ENCODE assay signal across 8 cellular contexts in the genomic region with DNA sequence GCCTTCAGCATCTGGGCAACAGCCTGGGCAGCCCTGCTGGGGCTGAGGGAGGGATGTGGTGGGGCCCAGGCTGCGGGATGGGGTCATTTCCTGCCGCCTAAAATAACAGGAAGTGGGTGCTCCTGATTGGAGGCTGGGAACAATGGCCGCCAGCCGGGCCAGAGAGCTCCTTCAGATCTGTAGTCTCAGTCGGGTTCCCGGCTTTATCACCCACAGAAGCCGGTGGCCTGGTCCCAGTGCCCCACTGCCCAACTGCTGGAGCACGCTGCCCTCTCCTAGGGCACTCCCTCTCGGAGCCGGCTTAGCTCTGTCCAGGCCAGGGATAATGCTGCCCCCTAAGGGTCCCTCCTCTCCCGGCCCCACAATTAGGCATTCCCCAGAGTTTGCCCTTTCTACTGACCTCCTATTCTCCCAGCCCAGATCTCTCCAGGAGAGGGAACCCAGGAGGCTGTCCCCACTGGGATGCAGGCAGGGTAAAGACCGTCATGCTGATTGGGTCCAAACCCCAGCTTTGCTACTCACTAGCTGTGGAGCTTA. TPM values are rescaled to one million over a fixed set of nuclear protein-coding genes. Genes with fewer than 3 reads are reported as not detected.
DNase-seq lines count a peak whose midpoint lies in the region; ATAC-seq and TF ChIP-seq lines count a peak whose summit lies in the region.

No MANE protein-coding gene starts in this region.

- H3K4me1 ChIP-seq in BE2C (no peaks in the 10 kb centered on the region), GM23338 (ENCODE audit: insufficient read depth) (peaks cover 23% of the 10 kb centered on the region), SJSA1 (replicated peaks) (peaks cover 40% of the 10 kb centered on the region), cardiac muscle cell (ENCODE audit: low read depth) (peaks cover 39% of the 10 kb centered on the region), parathyroid adenoma (peaks cover 6% of the 10 kb centered on the region)

- no peaks in the 10 kb centered on the region for H3K9me3 ChIP-seq in BE2C
- no peaks in the 10 kb centered on the region for H3K9me3 ChIP-seq in SJSA1 (replicated peaks)
- no peaks in the 10 kb centered on the region for H3K9me3 ChIP-seq in cardiac muscle cell (ENCODE audit: low read depth)
- no peaks in the 10 kb centered on the region for H3K9me3 ChIP-seq in parathyroid adenoma (ENCODE audit: control insufficient read depth, low read length)

- peaks cover 8% of the 10 kb centered on the region for H3K36me3 Mint-ChIP-seq in GM23338 (ENCODE audit: low read depth)
- H3K36me3 Mint-ChIP-seq in activated naive CD8-positive, alpha-beta T cell treated with anti-CD3 and anti-CD28 coated beads for 36 hours: peaks cover 47% of the 10 kb centered on the region

- DNase-seq in BE2C: no peak
- DNase-seq in GM23338 (ENCODE audit: low spot score): peak; percentile 87
- DNase-seq in SJSA1 (ENCODE audit: low read depth in 1 of 2, low spot score in 2 of 2): peak; percentile 77 to 86
- peak; percentile 79 for DNase-seq in activated naive CD8-positive, alpha-beta T cell treated with anti-CD3 and anti-CD28 coated beads for 36 hours
- peak; percentile 54 to 77 for DNase-seq in cardiac muscle cell (ENCODE audit: low read depth in 1 of 2, low spot score in 1 of 2)
- no peak for DNase-seq in NCI-H82 treated with DMSO at 0.1 percent for 48 hours (lab: John Stamatoyannopoulos, UW; ENCODE audit: unreplicated experiment)
- no peak for DNase-seq in Ammon's horn (ENCODE audit: low spot score)

- H3F3A ChIP-seq in GM23338 (replicated peaks; ENCODE audit: low read depth): peaks cover 7% of the 10 kb centered on the region; the same call in 1 of the 2 replicates

- peaks cover 19% of the 10 kb centered on the region for H3K27me3 Mint-ChIP-seq in GM23338 (ENCODE audit: insufficient read depth, low read depth, poor library complexity)
- H3K27me3 Mint-ChIP-seq in activated naive CD8-positive, alpha-beta T cell treated with anti-CD3 and anti-CD28 coated beads for 36 hours: no peaks in the 10 kb centered on the region

- H2AFZ ChIP-seq in GM23338: peak overlapping the region; percentile 78; the same call in 1 of the 2 replicates
- peak overlapping the region; percentile 42 for H2AFZ ChIP-seq in parathyroid adenoma

- no peaks in the 10 kb centered on the region for H3K9me2 ChIP-seq in GM23338 (ENCODE audit: insufficient read depth)

- peaks cover 8% of the 10 kb centered on the region for H4K20me1 ChIP-seq in GM23338 (replicated peaks; ENCODE audit: insufficient read depth)

- H3K27ac Mint-ChIP-seq in GM23338: peak overlapping the region; percentile 98
- H3K27ac Mint-ChIP-seq in activated naive CD8-positive, alpha-beta T cell treated with anti-CD3 and anti-CD28 coated beads for 36 hours: peak overlapping the region; percentile 93

- H3K27ac ChIP-seq in GM23338 (ENCODE audit: low read depth) (peak overlapping the region; percentile 98), SJSA1 (peak overlapping the region; percentile 72), cardiac muscle cell (peak overlapping the region; percentile 90), parathyroid adenoma (peak overlapping the region; percentile 73)

- H3K9ac ChIP-seq in parathyroid adenoma: no peak overlapping the region

- H3K79me2 ChIP-seq in GM23338 (replicated peaks; ENCODE audit: insufficient read depth) (peaks cover 35% of the 10 kb centered on the region), parathyroid adenoma (peaks cover 24% of the 10 kb centered on the region)

- H3K4me3 Mint-ChIP-seq in GM23338: peak overlapping the region; percentile 81
- H3K4me3 Mint-ChIP-seq in activated naive CD8-positive, alpha-beta T cell treated with anti-CD3 and anti-CD28 coated beads for 36 hours: peak overlapping the region; percentile 86

- peaks cover 3% of the 10 kb centered on the region; the same call in 1 of the 2 replicates for H3K36me3 ChIP-seq in BE2C
- no peaks in the 10 kb centered on the region for H3K36me3 ChIP-seq in GM23338 (ENCODE audit: insufficient read depth)
- H3K36me3 ChIP-seq in SJSA1: peaks cover 82% of the 10 kb centered on the region
- H3K36me3 ChIP-seq in cardiac muscle cell: no peaks in the 10 kb centered on the region
- H3K36me3 ChIP-seq in parathyroid adenoma (ENCODE audit: control insufficient read depth, insufficient read depth, low read length): no peaks in the 10 kb centered on the region

- TF ChIP-seq CTCF in BE2C (IDR thresholded peaks at IDR 0.05; ENCODE audit: low read depth, low read length) (peak; percentile 34), GM23338 (conservative IDR thresholded peaks at IDR 0.05; ENCODE audit: low read depth in 2 of 2) (peak; percentile 54 to 63), cardiac muscle cell (IDR thresholded peaks at IDR 0.05; ENCODE audit: low read depth, low read length) (peak; percentile 50), parathyroid adenoma (IDR thresholded peaks at IDR 0.05) (peak; percentile 16)

- H3K27me3 ChIP-seq in BE2C (no peaks in the 10 kb centered on the region), GM23338 (ENCODE audit: insufficient read depth) (no peaks in the 10 kb centered on the region), SJSA1 (replicated peaks) (no peaks in the 10 kb centered on the region), cardiac muscle cell (no peaks in the 10 kb centered on the region), parathyroid adenoma (ENCODE audit: control insufficient read depth, insufficient read depth, low read length) (no peaks in the 10 kb centered on the region)

- H3K4me2 ChIP-seq in GM23338: peak overlapping the region; percentile 72
- peak overlapping the region; percentile 47 for H3K4me2 ChIP-seq in parathyroid adenoma (ENCODE audit: low read length)

- H3K4me1 Mint-ChIP-seq in GM23338: peaks cover 41% of the 10 kb centered on the region
- H3K4me1 Mint-ChIP-seq in activated naive CD8-positive, alpha-beta T cell treated with anti-CD3 and anti-CD28 coated beads for 36 hours: peaks cover 62% of the 10 kb centered on the region

- no peaks in the 10 kb centered on the region for H3K9me3 Mint-ChIP-seq in GM23338
- H3K9me3 Mint-ChIP-seq in activated naive CD8-positive, alpha-beta T cell treated with anti-CD3 and anti-CD28 coated beads for 36 hours: no peaks in the 10 kb centered on the region

- ATAC-seq in GM23338: peak; percentile 73

- H3K4me3 ChIP-seq in BE2C (ENCODE audit: low read depth, low read length) (peak overlapping the region; percentile 16; the same call in 1 of the 2 replicates), GM23338 (peak overlapping the region; percentile 61), SJSA1 (peak overlapping the region; percentile 33), cardiac muscle cell (peak overlapping the region; percentile 16), parathyroid adenoma (ENCODE audit: low read depth, low read length) (peak overlapping the region; percentile 9)

TF ChIP-seq in GM23338, 12 proteins besides CTCF, POLR2A, EP300 and RAD21 (continues in another document):
- no peak for TF ChIP-seq REST (IDR thresholded peaks at IDR 0.05; ENCODE audit: unreplicated experiment)
- no peak for TF ChIP-seq EZH2phosphoT487 (IDR thresholded peaks at IDR 0.05; ENCODE audit: unreplicated experiment)
- TF ChIP-seq POLR2AphosphoS5 (IDR thresholded peaks at IDR 0.05; ENCODE audit: low read depth): peak; percentile 66

RNA-seq across cellular contexts. Expression of gene MAP7D1, which starts 5.1 kb away (rescaled TPM):
- 125 TPM for polyA plus RNA-seq in BE2C (2012; ENCODE audit: insufficient read depth, insufficient read length, low read depth)
- 37.4 and 59.8 TPM in 2 replicates for total RNA-seq in GM23338 (2014; rRNA removed; shearing (Covaris generic))
- polyA plus RNA-seq in GM23338 (2016; fragmentation: Nextera tagmentation; extraction: Ambion mirVana): 13.8 and 14.7 TPM in 2 replicates
- 191 and 218 TPM in 2 replicates for total RNA-seq in SJSA1 (2014; rRNA removed; shearing (Covaris generic))
- 100 to 1,000 TPM; 158 to 168 TPM for total RNA-seq in activated naive CD8-positive, alpha-beta T cell treated with anti-CD3 and anti-CD28 coated beads for 36 hours
- total RNA-seq in cardiac muscle cell: 224 and 239 TPM in 2 replicates
- polyA plus RNA-seq in cardiac muscle cell: 132 and 141 TPM in 2 replicates

RNA-seq across cellular contexts. Expression of gene TRAPPC3, which starts 11.7 kb away (rescaled TPM):
- 102 TPM for polyA plus RNA-seq in BE2C (2012; ENCODE audit: insufficient read depth, insufficient read length, low read depth)
- total RNA-seq in GM23338 (2014; rRNA removed; shearing (Covaris generic)): 55.8 and 55.9 TPM in 2 replicates
- 45.2 and 45.6 TPM in 2 replicates for polyA plus RNA-seq in GM23338 (2016; fragmentation: Nextera tagmentation; extraction: Ambion mirVana)
- 134 and 167 TPM in 2 replicates for total RNA-seq in SJSA1 (2014; rRNA removed; shearing (Covaris generic))
- 10 to 100 TPM; 58.0 to 59.4 TPM for total RNA-seq in activated naive CD8-positive, alpha-beta T cell treated with anti-CD3 and anti-CD28 coated beads for 36 hours
- total RNA-seq in cardiac muscle cell: 83.5 and 99.6 TPM in 2 replicates
- polyA plus RNA-seq in cardiac muscle cell: 119 and 125 TPM in 2 replicates

RNA-seq across cellular contexts. Expression of gene COL8A2, which starts 36.0 kb away (rescaled TPM):
- 0.12 TPM for polyA plus RNA-seq in BE2C (2012; ENCODE audit: insufficient read depth, insufficient read length, low read depth)
- 4.9 and 5.0 TPM in 2 replicates for total RNA-seq in GM23338 (2014; rRNA removed; shearing (Covaris generic))
- 0.77 and 0.95 TPM in 2 replicates for polyA plus RNA-seq in GM23338 (2016; fragmentation: Nextera tagmentation; extraction: Ambion mirVana)
- 1.1 and 1.2 TPM in 2 replicates for total RNA-seq in SJSA1 (2014; rRNA removed; shearing (Covaris generic))
- 1 to 10 TPM; 1.8 to 1.9 TPM for total RNA-seq in activated naive CD8-positive, alpha-beta T cell treated with anti-CD3 and anti-CD28 coated beads for 36 hours
- 0.11 and 0.57 TPM in 2 replicates for total RNA-seq in cardiac muscle cell
- 0.05 TPM in 1 of 2 replicates, not detected in the other for polyA plus RNA-seq in cardiac muscle cell

Comparison
In these comparisons a context has a peak if more than half of its experiments do, and no peak if none do; other contexts are left out.
1. DNase-seq: peak in GM23338 (single experiment), SJSA1 (2 of 2), activated naive CD8-positive, alpha-beta T cell treated with anti-CD3 and anti-CD28 coated beads for 36 hours (single experiment) and cardiac muscle cell (2 of 2); none in BE2C (single experiment), NCI-H82 treated with DMSO at 0.1 percent for 48 hours (single experiment) and Ammon's horn (single experiment).
2. H3K4me3 ChIP-seq: peak in every context shown above with its lines; median percentile 61 in GM23338; 33 in SJSA1; 16 in BE2C; 16 in cardiac muscle cell; 9 in parathyroid adenoma.
3. Peak in every context shown above with its lines, with median percentiles within 50 percentile points of each other: CTCF ChIP-seq and H3K27ac ChIP-seq.